Comparison of ENCODE assay signal across 14 cellular contexts in the genomic region with DNA sequence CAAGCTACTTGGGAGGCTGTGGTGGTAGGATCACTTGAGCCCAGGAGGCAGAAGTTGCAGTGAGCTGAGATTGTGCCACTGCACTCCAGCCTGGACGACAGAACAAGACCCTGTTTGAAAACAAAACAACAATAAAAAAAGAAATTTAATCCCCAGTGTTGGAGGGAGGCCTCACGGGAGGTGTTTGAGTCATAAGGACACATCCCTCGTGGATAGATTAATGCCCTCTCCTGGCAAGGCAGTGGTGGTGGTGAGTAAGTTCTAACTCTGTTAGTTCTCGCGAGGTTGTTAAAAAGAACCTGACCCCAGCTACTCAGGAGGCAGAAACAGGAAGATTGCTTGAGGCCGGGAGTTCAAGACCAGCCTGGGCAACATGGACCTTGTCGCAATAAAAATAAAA. TPM values are rescaled to one million over a fixed set of nuclear protein-coding genes. Genes with fewer than 3 reads are reported as not detected.
DNase-seq lines count a peak whose midpoint lies in the region; ATAC-seq, FAIRE-seq and TF ChIP-seq lines count a peak whose summit lies in the region.
"Had no signal": no experiment of that assay in that cellular context is flagged by ENCODE, and none has a peak within 500 bp of the region (broad histone marks: within the 10 kb centered on the region; RNA-seq: fewer than 3 reads in every experiment).

No MANE protein-coding gene starts in this region.

- no peaks in the 10 kb centered on the region for H4K20me1 ChIP-seq in PC-3 (ENCODE audit: low read length)

- DNase-seq in H54 (ENCODE audit: insufficient read length, low spot score) = peak; percentile 67
- peak; percentile 61 for DNase-seq in PC-3
- DNase-seq in epithelial cell of prostate (ENCODE audit: low read depth, low spot score) = peak; percentile 10
- DNase-seq in retinal pigment epithelial cell (ENCODE audit: low read depth) = peak; percentile 60
- no peak for DNase-seq in nucleus accumbens (lab: John Stamatoyannopoulos, UW)
- DNase-seq in Calu3 = no peak
- DNase-seq: activated CD8-positive, alpha-beta memory T cell treated with anti-CD3 and anti-CD28 coated beads, Interleukin-2, amount 50 U/mL, for 4 hours; NCI-H187 treated with DMSO at 0.1 percent for 48 hours; occipital lobe had no signal

- peak; percentile 53 for FAIRE-seq in H54 (lab: Jason Lieb, UNC)
- FAIRE-seq: kidney, TTC549 had no signal

- H3K4me1 Mint-ChIP-seq in Calu3 (ENCODE audit: low read depth, unreplicated experiment) = no peaks in the 10 kb centered on the region

- TF ChIP-seq CTCF in PC-3 (conservative IDR thresholded peaks at IDR 0.05; ENCODE audit: low read depth, low read length) = peak; percentile 35; the same call in 1 of the 2 replicates
- TF ChIP-seq CTCF in retinal pigment epithelial cell (conservative IDR thresholded peaks at IDR 0.05; ENCODE audit: low read depth, low read length) = peak; percentile 21
- TF ChIP-seq CTCF in Calu3 (IDR thresholded peaks at IDR 0.05; ENCODE audit: unreplicated experiment) = no peak

- H3K4me1 ChIP-seq in PC-3 (ENCODE audit: insufficient read depth, low read length) = no peaks in the 10 kb centered on the region; the same call in 1 of the 2 replicates

- no peak overlapping the region for H3K4me3 Mint-ChIP-seq in Calu3 (ENCODE audit: low read depth, unreplicated experiment)
- H3K4me3 Mint-ChIP-seq: stimulated activated memory B cell treated with anti-CD40 and anti-IgM and Interleukin-4, amounts not matched to agents 10 μg/mL and 1 μg/mL and 100 μg/mL, for 72 hours had no signal

- H3K4me2 ChIP-seq in PC-3 (ENCODE audit: low read length) = no peak overlapping the region

- H3K27me3 ChIP-seq in PC-3 (ENCODE audit: low read length) = no peaks in the 10 kb centered on the region

- H3K27me3 Mint-ChIP-seq in Calu3 (ENCODE audit: unreplicated experiment) = no peaks in the 10 kb centered on the region
- H3K27me3 Mint-ChIP-seq: stimulated activated memory B cell treated with anti-CD40 and anti-IgM and Interleukin-4, amounts not matched to agents 10 μg/mL and 1 μg/mL and 100 μg/mL, for 72 hours had no signal

- no peak overlapping the region for H3K27ac Mint-ChIP-seq in Calu3 (ENCODE audit: unreplicated experiment)
- H3K27ac Mint-ChIP-seq: stimulated activated memory B cell treated with anti-CD40 and anti-IgM and Interleukin-4, amounts not matched to agents 10 μg/mL and 1 μg/mL and 100 μg/mL, for 72 hours had no signal

- no peak overlapping the region for H3K27ac ChIP-seq in PC-3 (ENCODE audit: low read length)
- no peak overlapping the region for H3K27ac ChIP-seq in epithelial cell of prostate

- H3K9me2 ChIP-seq in PC-3 (replicated peaks; ENCODE audit: low read length) = no peaks in the 10 kb centered on the region

- H2AFZ ChIP-seq in PC-3 (ENCODE audit: low read length) = peak overlapping the region; percentile 36; the same call in 1 of the 2 replicates

- no peaks in the 10 kb centered on the region for H3K36me3 ChIP-seq in PC-3 (ENCODE audit: low read depth, low read length)

- intact Hi-C loops in PC-3 (cut with micrococcal nuclease) (no loop called here), Calu3 (cut with micrococcal nuclease; ENCODE audit: unreplicated experiment) (no loop called here)

- CTCF ChIA-PET in PC-3 (lab: Charles Lee) = no interaction called here
- CTCF ChIA-PET in Calu3 (lab: Charles Lee) = no interaction called here

- H3K36me3 Mint-ChIP-seq in Calu3 (ENCODE audit: insufficient read depth, unreplicated experiment) = no peaks in the 10 kb centered on the region

- H3K9me3 Mint-ChIP-seq in Calu3 (ENCODE audit: low read depth, unreplicated experiment) = peaks cover 1% of the 10 kb centered on the region

- BruUV-seq in PC-3 (replicated peaks; lab: Mats Ljungman, UMichigan) = no TSS peak
- BruUV-seq in Calu3 (replicated peaks; lab: Mats Ljungman, UMichigan) = no TSS peak

- POLR2A ChIA-PET in PC-3 (lab: Charles Lee; ENCODE audit: unreplicated experiment) = interaction anchor here (0.6 kb wide), 1 partner anchor 239 kb away, joined by 31 read pairs; no protein-coding TSS in a partner anchor

- H3K9ac ChIP-seq in PC-3 (ENCODE audit: low read length) = no peak overlapping the region

- ATAC-seq in PC-3 (peak; percentile 56), GM18907 (IDR thresholded peaks at IDR 0.05; ENCODE audit: unreplicated experiment) (no peak)
- ATAC-seq: GM12878; stimulated activated memory B cell treated with anti-CD40 and anti-IgM and Interleukin-4, amounts not matched to agents 10 μg/mL and 1 μg/mL and 100 μg/mL, for 72 hours had no signal

- no peaks in the 10 kb centered on the region for H3K79me2 ChIP-seq in PC-3 (ENCODE audit: low read length)

- no peaks in the 10 kb centered on the region for H3K9me3 ChIP-seq in PC-3 (ENCODE audit: low read length)

- no peak for TF ChIP-seq POLR2A in H54 (IDR thresholded peaks at IDR 0.05; ENCODE audit: low read depth, low read length)

- no peak overlapping the region for H3K4me3 ChIP-seq in PC-3 (ENCODE audit: low read length)
- no peak overlapping the region for H3K4me3 ChIP-seq in retinal pigment epithelial cell (ENCODE audit: low read length)
- H3K4me3 ChIP-seq: GM12878 had no signal

- no peaks in the 10 kb centered on the region for H3F3A ChIP-seq in PC-3 (ENCODE audit: low read length, unreplicated experiment)

RNA-seq across cellular contexts. Expression of gene SIN3B, which starts 27.6 kb away (rescaled TPM):
- total RNA-seq in PC-3 (2014; rRNA removed) = 46.4 and 84.1 TPM in 2 replicates
- total RNA-seq in Calu3 (2022) = 43.1 and 49.7 TPM in 2 replicates

Comparison
In these comparisons a context has a peak if more than half of its experiments do, and no peak if none do; other contexts are left out.
1. DNase-seq: peak in H54 (single experiment), PC-3 (single experiment), epithelial cell of prostate (single experiment) and retinal pigment epithelial cell (single experiment); none in nucleus accumbens (0 of 56) and Calu3 (single experiment).